8 cellular contexts compared by ENCODE assay signal in the genomic region with DNA sequence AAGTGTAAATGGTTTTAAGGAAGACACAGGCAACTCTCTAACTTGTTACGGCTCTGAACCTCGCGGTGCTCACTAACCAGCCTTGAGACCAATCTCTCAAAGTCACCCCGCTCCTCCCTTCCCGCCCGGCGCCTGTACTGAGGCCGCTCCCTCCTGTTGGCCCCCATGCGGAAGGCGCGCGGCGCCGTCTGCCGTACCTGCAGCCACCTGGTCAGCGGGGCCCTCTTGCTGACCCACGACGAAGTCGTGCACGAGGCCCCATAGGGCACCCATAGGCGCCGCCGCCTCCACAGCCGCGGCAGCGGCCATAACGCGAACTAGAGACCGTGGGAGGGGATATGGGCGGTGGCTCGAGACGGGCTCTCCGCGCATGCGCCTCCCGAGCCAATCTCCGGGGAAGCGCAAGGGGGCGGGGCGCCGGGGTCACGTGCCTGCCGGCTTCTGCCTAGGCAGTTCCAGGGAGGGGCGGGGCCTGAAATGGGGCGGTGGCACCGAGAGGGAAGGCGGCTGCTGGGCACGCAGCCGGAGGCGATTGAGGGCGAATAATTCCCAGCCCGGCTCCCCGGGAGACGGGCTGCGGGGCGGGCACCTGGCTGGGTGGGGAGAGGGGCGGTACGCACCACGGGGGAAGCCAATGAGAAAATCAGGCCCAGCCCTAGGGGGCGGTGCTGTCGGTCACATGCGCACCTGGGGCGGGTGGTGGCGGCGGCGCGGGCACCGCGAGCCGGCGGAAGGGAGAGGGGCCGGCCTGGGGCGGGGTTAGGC. TPM values are rescaled to one million over a fixed set of nuclear protein-coding genes. Genes with fewer than 3 reads are reported as not detected.
A peak's percentile ranks its signal among the peaks of the same experiment; 100 is the strongest.
DNase-seq lines count a peak whose midpoint lies in the region; ATAC-seq and TF ChIP-seq lines count a peak whose summit lies in the region.

A gene with protein sequence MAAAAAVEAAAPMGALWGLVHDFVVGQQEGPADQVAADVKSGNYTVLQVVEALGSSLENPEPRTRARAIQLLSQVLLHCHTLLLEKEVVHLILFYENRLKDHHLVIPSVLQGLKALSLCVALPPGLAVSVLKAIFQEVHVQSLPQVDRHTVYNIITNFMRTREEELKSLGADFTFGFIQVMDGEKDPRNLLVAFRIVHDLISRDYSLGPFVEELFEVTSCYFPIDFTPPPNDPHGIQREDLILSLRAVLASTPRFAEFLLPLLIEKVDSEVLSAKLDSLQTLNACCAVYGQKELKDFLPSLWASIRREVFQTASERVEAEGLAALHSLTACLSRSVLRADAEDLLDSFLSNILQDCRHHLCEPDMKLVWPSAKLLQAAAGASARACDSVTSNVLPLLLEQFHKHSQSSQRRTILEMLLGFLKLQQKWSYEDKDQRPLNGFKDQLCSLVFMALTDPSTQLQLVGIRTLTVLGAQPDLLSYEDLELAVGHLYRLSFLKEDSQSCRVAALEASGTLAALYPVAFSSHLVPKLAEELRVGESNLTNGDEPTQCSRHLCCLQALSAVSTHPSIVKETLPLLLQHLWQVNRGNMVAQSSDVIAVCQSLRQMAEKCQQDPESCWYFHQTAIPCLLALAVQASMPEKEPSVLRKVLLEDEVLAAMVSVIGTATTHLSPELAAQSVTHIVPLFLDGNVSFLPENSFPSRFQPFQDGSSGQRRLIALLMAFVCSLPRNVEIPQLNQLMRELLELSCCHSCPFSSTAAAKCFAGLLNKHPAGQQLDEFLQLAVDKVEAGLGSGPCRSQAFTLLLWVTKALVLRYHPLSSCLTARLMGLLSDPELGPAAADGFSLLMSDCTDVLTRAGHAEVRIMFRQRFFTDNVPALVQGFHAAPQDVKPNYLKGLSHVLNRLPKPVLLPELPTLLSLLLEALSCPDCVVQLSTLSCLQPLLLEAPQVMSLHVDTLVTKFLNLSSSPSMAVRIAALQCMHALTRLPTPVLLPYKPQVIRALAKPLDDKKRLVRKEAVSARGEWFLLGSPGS (minus strand): TSS at position 347 of the 765 bp plus-strand sequence. CDS start 38 bp downstream, at position 309.

- H3K4me1 Mint-ChIP-seq in GM23338 (peaks cover 48% of the 10 kb centered on the region), natural killer cell (peaks cover 33 to 38% of the 10 kb centered on the region in 2 donors)

- intact Hi-C loops in natural killer cell (cut with micrococcal nuclease): loop anchor here (1.0 to 5.0 kb wide), 4 partner anchors 71 to 206 kb away; a partner anchor contains a TSS

- no peak for TF ChIP-seq CTCF in DOHH2 (IDR thresholded peaks at IDR 0.05; ENCODE audit: low read depth, low read length, poor library complexity, severe bottlenecking)
- no peak for TF ChIP-seq CTCF in GM23338 (conservative IDR thresholded peaks at IDR 0.05; ENCODE audit: low read depth in 2 of 2)
- TF ChIP-seq CTCF in fibroblast of lung (conservative IDR thresholded peaks at IDR 0.05 in 1 of 2, IDR thresholded peaks at IDR 0.05 in 1 of 2; ENCODE audit: low read depth in 1 of 2, low read length in 2 of 2): no peak
- TF ChIP-seq CTCF in natural killer cell (IDR thresholded peaks at IDR 0.05): no peak

- peaks cover 32% of the 10 kb centered on the region for H3K4me1 ChIP-seq in DOHH2 (ENCODE audit: control insufficient read depth, low read length)
- peaks cover 50% of the 10 kb centered on the region for H3K4me1 ChIP-seq in GM23338 (ENCODE audit: insufficient read depth)
- H3K4me1 ChIP-seq in fibroblast of lung (ENCODE audit: control insufficient read depth, extremely low read depth, insufficient read depth, low read length): peaks cover 8% of the 10 kb centered on the region

- H3K9me2 ChIP-seq in DOHH2 (replicated peaks; ENCODE audit: control insufficient read depth, low read length): no peaks in the 10 kb centered on the region
- H3K9me2 ChIP-seq in GM23338 (ENCODE audit: insufficient read depth): no peaks in the 10 kb centered on the region

- H3K27me3 Mint-ChIP-seq in GM23338 (ENCODE audit: insufficient read depth, low read depth, poor library complexity) (peaks cover 22% of the 10 kb centered on the region), natural killer cell (ENCODE audit: low read depth in 2 of 2) (peaks cover 23 to 24% of the 10 kb centered on the region in 2 donors)

- ATAC-seq in GM23338: peak; percentile 45
- peak; percentile 87 to 95 (median 89) for ATAC-seq in natural killer cell

- H3K36me3 Mint-ChIP-seq in GM23338 (ENCODE audit: low read depth) (no peaks in the 10 kb centered on the region; the same call in 1 of the 3 replicates), natural killer cell (no peaks in the 10 kb centered on the region)

- H3K4me2 ChIP-seq in DOHH2 (ENCODE audit: low read length) (peak within 1 kb of the TSS; percentile 95), GM23338 (peak within 1 kb of the TSS; percentile 94), fibroblast of lung (ENCODE audit: extremely low read depth, insufficient read depth, low read length) (peak within 1 kb of the TSS; percentile 84)

- H3K79me2 ChIP-seq in DOHH2 (ENCODE audit: control insufficient read depth, low read length) (peaks cover 49% of the 10 kb centered on the region), GM23338 (replicated peaks; ENCODE audit: insufficient read depth) (peaks cover 74% of the 10 kb centered on the region), fibroblast of lung (ENCODE audit: control insufficient read depth, insufficient read depth, low read length) (peaks cover 65% of the 10 kb centered on the region)

- H3K9me3 ChIP-seq in DOHH2 (ENCODE audit: control insufficient read depth, insufficient read depth, low read length) (no peaks in the 10 kb centered on the region), fibroblast of lung (ENCODE audit: control insufficient read depth, insufficient read depth, low read depth, low read length) (no peaks in the 10 kb centered on the region)

- peak within 1 kb of the TSS; percentile 96 for H3K4me3 ChIP-seq in DOHH2 (ENCODE audit: low read length)
- peak within 1 kb of the TSS; percentile 99 for H3K4me3 ChIP-seq in GM23338
- H3K4me3 ChIP-seq in fibroblast of lung (replicated peaks in 1 of 4; ENCODE audit: control extremely low read depth in 1 of 4, insufficient read depth in 1 of 4, low read depth in 3 of 4, low read length in 4 of 4): peak within 1 kb of the TSS; percentile 98 to 99 (median 98)

- H3K4me3 Mint-ChIP-seq in GM23338 (peak within 1 kb of the TSS; percentile 83), natural killer cell (peak within 1 kb of the TSS; percentile 98)

- H4K20me1 ChIP-seq in DOHH2 (ENCODE audit: control insufficient read depth, insufficient read depth, low read depth, low read length) (peaks cover 26% of the 10 kb centered on the region; the same call in 1 of the 2 replicates), GM23338 (replicated peaks; ENCODE audit: insufficient read depth) (peaks cover 64% of the 10 kb centered on the region), fibroblast of lung (ENCODE audit: control insufficient read depth, extremely low read depth, insufficient read depth, low read length) (no peaks in the 10 kb centered on the region)

- DNase-seq in GM23338 (ENCODE audit: low spot score): peak; percentile 98
- DNase-seq in LHCN-M2 (ENCODE audit: low read depth): peak; percentile 97
- DNase-seq in RPMI8226: peak; percentile 96
- DNase-seq in activated T-helper 1 cell treated with anti-CD3 and anti-CD28 coated beads, Interleukin-2, amount 50 U/mL, for 16 hours (ENCODE audit: low read depth in 1 of 2, low spot score in 1 of 2): peak; percentile 99
- peak; percentile 97 to 99 for DNase-seq in fibroblast of lung (ENCODE audit: low read depth in 2 of 2)
- peak; percentile 100 for DNase-seq in natural killer cell
- DNase-seq in stimulated activated naive CD4-positive, alpha-beta T cell treated with Interleukin-2 at 50 U/mL for 16 hours (lab: John Stamatoyannopoulos, UW): peak; percentile 100

- peaks cover 3% of the 10 kb centered on the region for H3F3A ChIP-seq in DOHH2 (ENCODE audit: control insufficient read depth, insufficient read depth)
- peaks cover 14% of the 10 kb centered on the region; the same call in 1 of the 2 replicates for H3F3A ChIP-seq in GM23338 (replicated peaks; ENCODE audit: low read depth)

- H2AFZ ChIP-seq in GM23338: peak within 1 kb of the TSS; percentile 96
- peak within 1 kb of the TSS; percentile 81 for H2AFZ ChIP-seq in fibroblast of lung (ENCODE audit: low read length)

- peaks cover 39% of the 10 kb centered on the region for H3K27me3 ChIP-seq in DOHH2 (ENCODE audit: control insufficient read depth, low read length)
- H3K27me3 ChIP-seq in GM23338 (ENCODE audit: insufficient read depth): peaks cover 18% of the 10 kb centered on the region
- no peaks in the 10 kb centered on the region for H3K27me3 ChIP-seq in fibroblast of lung (ENCODE audit: control insufficient read depth, insufficient read depth, low read length)

- peak within 1 kb of the TSS; percentile 78 for H3K27ac ChIP-seq in DOHH2 (ENCODE audit: low read depth, low read length)
- H3K27ac ChIP-seq in GM23338 (ENCODE audit: low read depth): peak within 1 kb of the TSS; percentile 97
- H3K27ac ChIP-seq in fibroblast of lung (ENCODE audit: insufficient read depth, low read length): peak within 1 kb of the TSS; percentile 95

- H3K27ac Mint-ChIP-seq in GM23338 (peak within 1 kb of the TSS; percentile 82), natural killer cell (peak within 1 kb of the TSS; percentile 91 to 98)

- H3K36me3 ChIP-seq in DOHH2 (ENCODE audit: control insufficient read depth, low read length) (peaks cover 36% of the 10 kb centered on the region), GM23338 (ENCODE audit: insufficient read depth) (no peaks in the 10 kb centered on the region), fibroblast of lung (ENCODE audit: control insufficient read depth, insufficient read depth, low read length) (peaks cover under 1% of the 10 kb centered on the region)

- H3K9me3 Mint-ChIP-seq in GM23338 (no peaks in the 10 kb centered on the region; the same call in 2 of the 3 replicates), natural killer cell (no peaks in the 10 kb centered on the region)

- H3K9ac ChIP-seq in fibroblast of lung (ENCODE audit: insufficient read depth, low read length): peak within 1 kb of the TSS; percentile 90

TF ChIP-seq in GM23338, 12 proteins besides CTCF, POLR2A, EP300 and RAD21 (continues in another document):
- TF ChIP-seq POLR2AphosphoS5 (IDR thresholded peaks at IDR 0.05; ENCODE audit: low read depth) (peak; percentile 71), NANOG (IDR thresholded peaks at IDR 0.05; ENCODE audit: borderline replicate concordance) (no peak)

RNA-seq across cellular contexts. Expression of the gene that starts here (rescaled TPM):
- total RNA-seq in GM23338 (2014; rRNA removed; shearing (Covaris generic)): 221 and 252 TPM in 2 replicates
- polyA plus RNA-seq in GM23338 (2016; fragmentation: Nextera tagmentation; extraction: Ambion mirVana) (74.7 and 81.5 TPM in 2 replicates), fibroblast of lung (44.7 and 53.9 TPM in 2 replicates)
- total RNA-seq in LHCN-M2 (2014; rRNA removed) (95.3 and 112 TPM in 2 replicates), fibroblast of lung (43.7 and 64.7 TPM in 2 replicates), natural killer cell (10 to 100 TPM; 53.8 to 68.4 (median 61.7) TPM)
- polyA plus RNA-seq in LHCN-M2 (2012): 65.9 TPM
- 49.4 and 55.7 TPM in 2 replicates for polyA plus RNA-seq in fibroblast of lung (2012)
- polyA minus RNA-seq in fibroblast of lung (ENCODE audit: low replicate concordance): 171 and 187 TPM in 2 replicates

Comparison
In these comparisons a context has a peak if more than half of its experiments do, and no peak if none do; other contexts are left out.
1. Peak in every context shown above with its lines: DNase-seq, ATAC-seq, H3K4me3 ChIP-seq and H3K27ac ChIP-seq.